Comparison of ENCODE assay signal across 10 cellular contexts in genomic region chr12:13094349-13094748, GRCh38. TPM values are rescaled to one million over a fixed set of nuclear protein-coding genes. Genes with fewer than 3 reads are reported as not detected.
DNase-seq lines count a peak whose midpoint lies in the region; ATAC-seq and TF ChIP-seq lines count a peak whose summit lies in the region.
"Had no signal": no experiment of that assay in that cellular context is flagged by ENCODE, and none has a peak within 500 bp of the region (broad histone marks: within the 10 kb centered on the region; RNA-seq: fewer than 3 reads in every experiment).

No MANE protein-coding gene starts in this region.

- 58 to 67% methylated on average over 3 of the region's 3 CpGs for WGBS in transverse colon (ENCODE audit: low coverage in 1 of 2), 2 donors

- ATAC-seq in GM19395 (IDR thresholded peaks at IDR 0.05; ENCODE audit: unreplicated experiment), result peak; percentile 42

- no peak for TF ChIP-seq POLR2A in transverse colon (IDR thresholded peaks at IDR 0.05)

- H3K9me3 ChIP-seq in skeletal muscle satellite cell (replicated peaks; ENCODE audit: low read length) (no peaks in the 10 kb centered on the region), transverse colon (no peaks in the 10 kb centered on the region)

- TF ChIP-seq EP300 in transverse colon (IDR thresholded peaks at IDR 0.05; ENCODE audit: low read depth), result no peak

- peak overlapping the region; percentile 48 for H3K27ac ChIP-seq in HL-60 (replicated peaks)
- no peak overlapping the region for H3K27ac ChIP-seq in transverse colon

- no peak for TF ChIP-seq CTCF in HL-60 (IDR thresholded peaks at IDR 0.05; ENCODE audit: insufficient read depth, low read length)
- TF ChIP-seq CTCF in transverse colon (IDR thresholded peaks at IDR 0.05), result no peak

- H3K4me1 ChIP-seq in skeletal muscle satellite cell (ENCODE audit: control insufficient read depth, insufficient read depth, low read length) (peaks cover 48% of the 10 kb centered on the region), transverse colon (peaks cover 6 to 24% (median 15%) of the 10 kb centered on the region in 4 donors)

- in situ Hi-C loops in transverse colon (cut with MboI; ENCODE audit: low pct_ligation_motif_present in 1 of 4, low pct_unique_long_range_greater_than_20kb in 1 of 4, low sequenced_read_pairs in 3 of 4), result loop anchor here in 1 of 4 donors (10.0 kb wide), 1 partner anchor 90 kb away; the partner anchor contains the start of gene HEBP1

- no peaks in the 10 kb centered on the region for H3K36me3 ChIP-seq in skeletal muscle satellite cell (ENCODE audit: insufficient read depth, low read length)
- H3K36me3 ChIP-seq in transverse colon, result no peaks in the 10 kb centered on the region

- intact Hi-C loops in transverse colon (cut with DNase I; ENCODE audit: low total_unique reads), result no loop called here

- H3K27me3 ChIP-seq in HL-60 (ENCODE audit: insufficient read depth, poor library complexity, severe bottlenecking), result no peaks in the 10 kb centered on the region
- no peaks in the 10 kb centered on the region for H3K27me3 ChIP-seq in skeletal muscle satellite cell (ENCODE audit: control insufficient read depth, insufficient read depth, low read length)
- no peaks in the 10 kb centered on the region for H3K27me3 ChIP-seq in transverse colon

- H3K4me3 ChIP-seq in HL-60 (replicated peaks; ENCODE audit: insufficient read depth, low read length), result no peak overlapping the region
- peak overlapping the region; percentile 22 for H3K4me3 ChIP-seq in skeletal muscle satellite cell (ENCODE audit: low read length)
- no peak overlapping the region for H3K4me3 ChIP-seq in transverse colon

- H3K9ac ChIP-seq in skeletal muscle satellite cell (ENCODE audit: low read depth, low read length), result peak overlapping the region; percentile 59

- peak overlapping the region; percentile 24 for H3K4me2 ChIP-seq in skeletal muscle satellite cell (ENCODE audit: low read length)

- DNase-seq in HL-60 (ENCODE audit: low read depth in 1 of 2, low spot score in 1 of 2) (peak; percentile 73 to 74), amniotic epithelial cell (ENCODE audit: low read depth) (peak; percentile 52), NCI-H1694 (lab: John Stamatoyannopoulos, UW) (no peak), transverse colon (no peak), NCI-H1092 (lab: John Stamatoyannopoulos, UW) (no peak)
- no peak for DNase-seq in stimulated activated CD4-positive, alpha-beta T cell treated with anti-CD3 and anti-CD28 coated beads, Interleukin-4, amount 100 ng/mL, for 1 hour
- DNase-seq: glutamatergic neuron, retina had no signal

RNA-seq across cellular contexts. Expression of gene GSG1, which starts 9.1 kb away (rescaled TPM):
- 1.1 and 2.0 TPM in 2 replicates for total RNA-seq in skeletal muscle satellite cell (2012; rRNA removed)
- not detected for total RNA-seq in transverse colon

RNA-seq across cellular contexts. Expression of gene FAM234B, which starts 50.2 kb away (rescaled TPM):
- 9.1 and 10.7 TPM in 2 replicates for total RNA-seq in skeletal muscle satellite cell (2012; rRNA removed)
- total RNA-seq in transverse colon, result 1 to 10 TPM in 3 of 4 donors, under 1 TPM in 1; 0.60 to 2.6 (median 1.8) TPM

Comparison
In these comparisons a context has a peak if more than half of its experiments do, and no peak if none do; other contexts are left out.
1. DNase-seq: peak in HL-60 (2 of 2) and amniotic epithelial cell (single experiment); none in NCI-H1694 (single experiment), transverse colon (single experiment), NCI-H1092 (single experiment) and stimulated activated CD4-positive, alpha-beta T cell treated with anti-CD3 and anti-CD28 coated beads, Interleukin-4, amount 100 ng/mL, for 1 hour (single experiment).